8 cellular contexts compared by ENCODE assay signal in the genomic region with DNA sequence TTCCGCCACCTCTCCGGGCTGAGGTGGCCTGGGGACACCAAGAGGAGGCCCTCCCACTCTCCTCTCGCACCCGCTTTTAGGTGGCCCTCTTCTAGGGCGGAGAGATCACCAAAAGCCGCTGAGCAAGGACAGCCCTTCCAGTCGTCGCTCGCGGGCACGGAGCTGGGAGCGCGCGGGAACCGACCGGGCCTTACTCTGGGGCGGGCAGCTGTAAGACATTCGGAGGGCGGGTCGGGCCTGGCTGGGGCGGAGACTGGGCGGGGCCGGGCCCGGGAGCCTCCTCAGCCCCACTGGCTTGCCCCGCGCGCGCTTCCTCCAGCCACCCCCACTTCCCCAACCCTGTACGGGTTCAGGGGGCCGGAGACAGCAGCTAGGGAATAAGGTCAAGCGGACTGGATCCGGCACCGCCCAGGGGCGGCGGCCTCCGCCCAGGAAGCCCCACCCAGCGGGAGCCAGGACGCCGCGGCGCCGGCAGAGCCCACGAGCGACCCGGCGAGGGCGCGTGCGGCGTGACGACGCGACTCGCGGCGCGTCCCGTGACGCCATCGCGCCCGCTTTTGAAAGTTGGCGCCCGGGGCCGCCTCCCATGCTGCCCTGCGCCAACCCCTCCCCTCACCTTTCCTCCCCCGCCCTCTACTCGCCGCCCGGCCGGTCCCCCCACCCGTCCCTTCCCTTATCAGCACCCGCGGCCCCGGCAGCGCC. TPM values are rescaled to one million over a fixed set of nuclear protein-coding genes. Genes with fewer than 3 reads are reported as not detected.
A peak's percentile ranks its signal among the peaks of the same experiment; 100 is the strongest.
DNase-seq lines count a peak whose midpoint lies in the region; ATAC-seq and TF ChIP-seq lines count a peak whose summit lies in the region.

No MANE protein-coding gene starts in this region.

- WGBS in IMR-90 (ENCODE audit: extremely low coverage in 2 of 2, insufficient read length in 1 of 2), 2 experiments, result 1% methylated on average over 39 of the region's 76 CpGs; no CpG with 5 or more reads in 1 of the 2 experiments

- no peak for TF ChIP-seq RAD21 in IMR-90 (IDR thresholded peaks at IDR 0.05; ENCODE audit: low read length)

- ATAC-seq in GM21576 (IDR thresholded peaks at IDR 0.05; ENCODE audit: unreplicated experiment) (peak; percentile 77), IMR-90 (ENCODE audit: low read depth) (peak; percentile 86), PC-3 (peak; percentile 89), esophagus mucosa (peak; percentile 92)

- TF ChIP-seq CTCF in IMR-90 (conservative IDR thresholded peaks at IDR 0.05; ENCODE audit: low read depth, low read length) (0 out of 2 replicates have a peak, but pooled peaks have one; percentile 4), PC-3 (conservative IDR thresholded peaks at IDR 0.05; ENCODE audit: low read depth, low read length) (no peak)

- no TSS peak for BruUV-seq in IMR-90 (replicated peaks; lab: Mats Ljungman, UMichigan)
- BruUV-seq in PC-3 (replicated peaks; lab: Mats Ljungman, UMichigan), result no TSS peak

- H3K4me3 Mint-ChIP-seq in activated T-cell treated with anti-CD3 and anti-CD28 coated beads, Interleukin-2, amount 50 U/mL, for 24 hours, result peak overlapping the region; percentile 87

- peak overlapping the region; percentile 52; the same call in 1 of the 2 replicates for H4K5ac ChIP-seq in IMR-90 (ENCODE audit: low read depth, low read length)

- peak overlapping the region; percentile 72 for H3K27ac ChIP-seq in IMR-90 (ENCODE audit: insufficient read depth, low read length)
- H3K27ac ChIP-seq in PC-3 (ENCODE audit: low read length), result peak overlapping the region; percentile 78
- H3K27ac ChIP-seq in muscle layer of duodenum (ENCODE audit: low read length), result peak overlapping the region; percentile 87

- H3K36me3 ChIP-seq in IMR-90 (ENCODE audit: control insufficient read depth, insufficient read depth, low read length) (no peaks in the 10 kb centered on the region), PC-3 (ENCODE audit: low read depth, low read length) (no peaks in the 10 kb centered on the region), muscle layer of duodenum (ENCODE audit: control insufficient read depth in 1 of 2, insufficient read depth in 2 of 2, low read length in 2 of 2) (no peaks in the 10 kb centered on the region)

- no peak overlapping the region for H2BK20ac ChIP-seq in IMR-90 (ENCODE audit: low read depth, low read length)

- peak overlapping the region; percentile 74 for H3K9ac ChIP-seq in IMR-90 (ENCODE audit: low read depth, low read length)
- peak overlapping the region; percentile 98 for H3K9ac ChIP-seq in PC-3 (ENCODE audit: low read length)

- H2AFZ ChIP-seq in IMR-90 (replicated peaks; ENCODE audit: low read length, poor library complexity), result peak overlapping the region; percentile 98
- peak overlapping the region; percentile 87 for H2AFZ ChIP-seq in PC-3 (ENCODE audit: low read length)

- peak overlapping the region; percentile 84 for H3K14ac ChIP-seq in IMR-90 (replicated peaks; ENCODE audit: low read depth, low read length)

- peaks cover 20% of the 10 kb centered on the region for H4K20me1 ChIP-seq in IMR-90 (ENCODE audit: insufficient read depth, low read length)
- H4K20me1 ChIP-seq in PC-3 (ENCODE audit: low read length), result peaks cover 23% of the 10 kb centered on the region

- no peaks in the 10 kb centered on the region for H3K9me3 Mint-ChIP-seq in activated T-cell treated with anti-CD3 and anti-CD28 coated beads, Interleukin-2, amount 50 U/mL, for 24 hours

- H3K18ac ChIP-seq in IMR-90 (ENCODE audit: low read depth, low read length), result peak overlapping the region; percentile 53

- peaks cover 35% of the 10 kb centered on the region for H3K36me3 Mint-ChIP-seq in activated T-cell treated with anti-CD3 and anti-CD28 coated beads, Interleukin-2, amount 50 U/mL, for 24 hours (ENCODE audit: low read depth)

- peak overlapping the region; percentile 86 for H3K4ac ChIP-seq in IMR-90 (ENCODE audit: low read depth, low read length)

- peak overlapping the region; percentile 31; the same call in 1 of the 2 replicates for H2BK120ac ChIP-seq in IMR-90 (ENCODE audit: low read depth, low read length)

- dilution Hi-C loops in IMR-90 (cut with HindIII; ENCODE audit: low sequenced_read_pairs, unreplicated experiment), result no loop called here

- peak overlapping the region; percentile 53; the same call in 1 of the 2 replicates for H4K91ac ChIP-seq in IMR-90 (ENCODE audit: insufficient read depth, low read depth, low read length)

- H3K4me2 ChIP-seq in IMR-90 (ENCODE audit: low read depth, low read length), result peak overlapping the region; percentile 91
- H3K4me2 ChIP-seq in PC-3 (ENCODE audit: low read length), result peak overlapping the region; percentile 99

- no peaks in the 10 kb centered on the region for H3K27me3 Mint-ChIP-seq in activated T-cell treated with anti-CD3 and anti-CD28 coated beads, Interleukin-2, amount 50 U/mL, for 24 hours

- H3K9me2 ChIP-seq in PC-3 (replicated peaks; ENCODE audit: low read length), result no peaks in the 10 kb centered on the region

- in situ Hi-C loops in IMR-90 (cut with MboI; ENCODE audit: low sequenced_read_pairs), result no loop called here

- no peaks in the 10 kb centered on the region for H3K9me3 ChIP-seq in IMR-90 (ENCODE audit: control insufficient read depth, insufficient read depth, low read length)
- H3K9me3 ChIP-seq in PC-3 (ENCODE audit: low read length), result no peaks in the 10 kb centered on the region
- H3K9me3 ChIP-seq in muscle layer of duodenum (ENCODE audit: control insufficient read depth in 1 of 2, low read length in 2 of 2), result no peaks in the 10 kb centered on the region

- peak overlapping the region; percentile 70 to 81 for H4K8ac ChIP-seq in IMR-90 (ENCODE audit: low read depth in 2 of 2, low read length in 2 of 2)

- H2BK5ac ChIP-seq in IMR-90 (ENCODE audit: low read depth, low read length, poor library complexity, severe bottlenecking), result peak overlapping the region; percentile 89

- peak; percentile 97 for DNase-seq in DMS53 (lab: John Stamatoyannopoulos, UW)
- peak; percentile 95 for DNase-seq in IMR-90
- peak; percentile 93 for DNase-seq in PC-3
- DNase-seq in activated T-cell treated with anti-CD3 and anti-CD28 coated beads, Interleukin-2, amount 50 U/mL, for 24 hours, result peak; percentile 98
- DNase-seq in stimulated activated CD8-positive, alpha-beta memory T cell treated with anti-CD3 and anti-CD28 coated beads, Interleukin-7, amount 100 ng/mL, for 1 hour (ENCODE audit: low read depth in 2 of 2), result peak; percentile 89 to 91

- peak overlapping the region; percentile 14; the same call in 1 of the 2 replicates for H3K23ac ChIP-seq in IMR-90 (ENCODE audit: low read depth, low read length)

- peaks cover 46% of the 10 kb centered on the region for H3K4me1 Mint-ChIP-seq in activated T-cell treated with anti-CD3 and anti-CD28 coated beads, Interleukin-2, amount 50 U/mL, for 24 hours (ENCODE audit: low read depth)

- no peak overlapping the region for H2BK15ac ChIP-seq in IMR-90 (ENCODE audit: low read depth, low read length)

- CTCF ChIA-PET in IMR-90 (lab: Yijun Ruan, JAX), result interaction anchor here (0.7 to 2.2 kb wide), 10 partner anchors 10 to 112 kb away, joined by 3 to 11 read pairs (median 4); a partner anchor contains a TSS
- CTCF ChIA-PET in PC-3 (lab: Charles Lee), result interaction anchor here (0.6 to 2.5 kb wide), 4 partner anchors 15 to 98 kb away, joined by 3 to 19 read pairs (median 10); a partner anchor contains a TSS

- intact Hi-C loops in IMR-90 (cut with micrococcal nuclease) (loop anchor here (1.0 to 5.0 kb wide), 4 partner anchors 35 to 375 kb away; a partner anchor contains a TSS), PC-3 (cut with micrococcal nuclease) (loop anchor here (2.0 kb wide), 2 partner anchors 41 to 99 kb away; a partner anchor contains a TSS)

- H3K4me1 ChIP-seq in IMR-90 (ENCODE audit: control insufficient read depth, insufficient read depth, low read length) (peaks cover 5% of the 10 kb centered on the region), PC-3 (ENCODE audit: insufficient read depth, low read length) (peaks cover 17% of the 10 kb centered on the region), muscle layer of duodenum (ENCODE audit: control insufficient read depth in 1 of 2, insufficient read depth in 2 of 2, low read length in 2 of 2) (peaks cover 13 to 18% of the 10 kb centered on the region in 2 donors)

- H3F3A ChIP-seq in PC-3 (ENCODE audit: low read length, unreplicated experiment), result no peaks in the 10 kb centered on the region

- POLR2A ChIA-PET in IMR-90 (lab: Charles Lee; ENCODE audit: unreplicated experiment) (interaction anchor here (0.6 kb wide), 1 partner anchor 78 kb away, joined by 3 read pairs; no protein-coding TSS in a partner anchor), PC-3 (lab: Charles Lee; ENCODE audit: unreplicated experiment) (interaction anchor here (0.8 kb wide), 2 partner anchors 98 to 275 kb away, joined by 3 to 16 read pairs; a partner anchor contains a TSS)

- peaks cover 10 to 43% of the 10 kb centered on the region in 2 experiments for H3K79me1 ChIP-seq in IMR-90 (ENCODE audit: low read depth in 1 of 2, low read length in 2 of 2)

- H3K4me3 ChIP-seq in IMR-90 (ENCODE audit: insufficient read depth, low read depth, low read length) (peak overlapping the region; percentile 95), PC-3 (ENCODE audit: low read length) (peak overlapping the region; percentile 79), muscle layer of duodenum (ENCODE audit: low read depth in 1 of 2, low read length in 2 of 2) (peak overlapping the region; percentile 71 to 88)

- peaks cover 5% of the 10 kb centered on the region for H3K9me1 ChIP-seq in IMR-90 (ENCODE audit: insufficient read depth, low read length)

- H3K27me3 ChIP-seq in IMR-90 (ENCODE audit: control insufficient read depth, insufficient read depth, low read length) (no peaks in the 10 kb centered on the region), PC-3 (ENCODE audit: low read length) (no peaks in the 10 kb centered on the region), muscle layer of duodenum (ENCODE audit: low read depth, low read length) (no peaks in the 10 kb centered on the region)

- peak overlapping the region; percentile 73 for H2AK9ac ChIP-seq in IMR-90 (replicated peaks; ENCODE audit: low read depth, low read length, poor library complexity)

- no peak for TF ChIP-seq POLR2A in IMR-90 (IDR thresholded peaks at IDR 0.05; ENCODE audit: low read depth, low read length)

- peak overlapping the region; percentile 94 for H3K27ac Mint-ChIP-seq in activated T-cell treated with anti-CD3 and anti-CD28 coated beads, Interleukin-2, amount 50 U/mL, for 24 hours

- peak overlapping the region; percentile 53 for H3K56ac ChIP-seq in IMR-90 (ENCODE audit: extremely low read depth, insufficient read depth, low read length)

- H3K79me2 ChIP-seq in PC-3 (ENCODE audit: low read length), result peaks cover 41% of the 10 kb centered on the region

- H2AK5ac ChIP-seq in IMR-90 (ENCODE audit: low read depth, low read length), result peak overlapping the region; percentile 27

RNA-seq across cellular contexts. Expression of a gene that starts 0.4 kb away (rescaled TPM):
- total RNA-seq in IMR-90 (2012; rRNA removed) (22.8 and 26.4 TPM in 2 replicates), PC-3 (2014; rRNA removed) (30.3 and 34.7 TPM in 2 replicates), esophagus mucosa (28.3 TPM)
- 16.1 and 16.7 TPM in 2 replicates for polyA plus RNA-seq in IMR-90 (2012; rRNA removed)
- 5.6 and 8.3 TPM in 2 replicates for polyA plus RNA-seq in IMR-90 (2012; cell fraction: cytosol; rRNA removed)
- 5.5 and 15.8 TPM in 2 replicates for polyA plus RNA-seq in IMR-90 (2012; cell fraction: nucleus; rRNA removed; ENCODE audit: low replicate concordance)

RNA-seq across cellular contexts. Expression of a gene that starts 33.3 kb away (rescaled TPM):
- total RNA-seq in IMR-90 (2012; rRNA removed) (9.5 and 15.8 TPM in 2 replicates), PC-3 (2014; rRNA removed) (14.8 and 30.8 TPM in 2 replicates), esophagus mucosa (14.3 TPM)
- polyA plus RNA-seq in IMR-90 (2012; rRNA removed), result 33.0 and 41.3 TPM in 2 replicates
- polyA plus RNA-seq in IMR-90 (2012; cell fraction: cytosol; rRNA removed), result 26.4 and 33.2 TPM in 2 replicates
- 96.6 and 172 TPM in 2 replicates for polyA plus RNA-seq in IMR-90 (2012; cell fraction: nucleus; rRNA removed; ENCODE audit: low replicate concordance)

Comparison
In these comparisons a context has a peak if more than half of its experiments do, and no peak if none do; other contexts are left out.
1. Peak in every context shown above with its lines: DNase-seq, ATAC-seq, H3K4me3 ChIP-seq and H3K27ac ChIP-seq.